In genomic region chr9:127899200-127899943, GRCh38 we compare ENCODE assay signal across 8 cellular contexts. TPM values are rescaled to one million over a fixed set of nuclear protein-coding genes. Genes with fewer than 3 reads are reported as not detected.
A peak's percentile ranks its signal among the peaks of the same experiment; 100 is the strongest.
DNase-seq lines count a peak whose midpoint lies in the region; TF ChIP-seq lines count a peak whose summit lies in the region.

Gene ST6GALNAC6, minus strand, starts transcription at chr9:127899603. Its CDS starts 1,622 bp downstream, at chr9:127897981.

- no peak for TF ChIP-seq CTCF in colonic mucosa (IDR thresholded peaks at IDR 0.05)

- H3K27me3 ChIP-seq in HAP-1 (ENCODE audit: low read depth) (no peaks in the 10 kb centered on the region), colonic mucosa (no peaks in the 10 kb centered on the region)

- DNase-seq in HAP-1 (ENCODE audit: low spot score in 2 of 2) (peak; percentile 66 to 81), NCI-H1092 treated with DMSO at 0.1 percent for 48 hours (lab: John Stamatoyannopoulos, UW) (peak; percentile 34), colonic mucosa (peak; percentile 81), kidney glomerular epithelial cell (lab: John Stamatoyannopoulos, UW) (peak; percentile 23), NCI-H446 treated with DMSO at 0.1 percent for 48 hours (lab: John Stamatoyannopoulos, UW) (no peak)
- peak; percentile 60 to 62 for DNase-seq in activated CD4-positive, alpha-beta T cell treated with anti-CD3 and anti-CD28 coated beads for 24 hours (ENCODE audit: low read depth in 2 of 2)
- DNase-seq in stimulated activated CD4-positive, alpha-beta T cell treated with anti-CD3 and anti-CD28 coated beads, Interleukin-15, amount 100 ng/mL, for 1 hour (ENCODE audit: low read depth in 1 of 2, low spot score in 1 of 2): peak; percentile 46 to 73

- intact Hi-C loops in colonic mucosa (cut with DNase I): no loop called here

- peak within 1 kb of the TSS; percentile 76 for H3K4me3 ChIP-seq in HAP-1
- peak within 1 kb of the TSS; percentile 86 for H3K4me3 ChIP-seq in colonic mucosa

- H3K9ac ChIP-seq in colonic mucosa (ENCODE audit: low read depth in 2 of 2, low read length in 2 of 2): peak within 1 kb of the TSS; percentile 64 to 78

- H3K9me3 ChIP-seq in HAP-1 (no peaks in the 10 kb centered on the region), colonic mucosa (no peaks in the 10 kb centered on the region)

- in situ Hi-C loops in HAP-1 (cut with MboI; ENCODE audit: low sequenced_read_pairs): no loop called here

- peak within 1 kb of the TSS; percentile 75 for H3K27ac ChIP-seq in colonic mucosa

- H3K4me1 ChIP-seq in HAP-1 (peaks cover 36% of the 10 kb centered on the region), colonic mucosa (peaks cover 22% of the 10 kb centered on the region)

- H3K36me3 ChIP-seq in HAP-1 (replicated peaks) (peaks cover 27% of the 10 kb centered on the region), colonic mucosa (peaks cover 16% of the 10 kb centered on the region)

- TF ChIP-seq POLR2A in GM10847 (IDR thresholded peaks at IDR 0.05; ENCODE audit: extremely low read depth, insufficient read length): peak; percentile 42

RNA-seq across cellular contexts. Expression of gene ST6GALNAC6, which starts in this region (rescaled TPM):
- total RNA-seq in colonic mucosa: 100 to 1,000 TPM; 251 to 279 TPM
